Comparison of ENCODE assay signal across 8 cellular contexts in genomic region chr6:52263709-52264320, GRCh38. TPM values are rescaled to one million over a fixed set of nuclear protein-coding genes. Genes with fewer than 3 reads are reported as not detected.
DNase-seq lines count a peak whose midpoint lies in the region; ATAC-seq and TF ChIP-seq lines count a peak whose summit lies in the region.

No MANE protein-coding gene starts in this region.

- H3K36me3 ChIP-seq in upper lobe of right lung: peaks cover 52% of the 10 kb centered on the region

- DNase-seq in COLO668 (lab: John Stamatoyannopoulos, UW; ENCODE audit: unreplicated experiment) (peak; percentile 35), RKO (ENCODE audit: low spot score) (peak; percentile 70), foreskin fibroblast (peak; percentile 71 to 92), pons (ENCODE audit: low spot score) (peak; percentile 69), upper lobe of right lung (peak; percentile 71)
- peak; percentile 42 to 51 for DNase-seq in activated T-helper 1 cell treated with anti-CD3 and anti-CD28 coated beads, Interleukin-2, amount 50 U/mL, for 16 hours (ENCODE audit: low read depth in 1 of 2, low spot score in 1 of 2)

- H3K27ac ChIP-seq in upper lobe of right lung: no peak overlapping the region

- no peaks in the 10 kb centered on the region for H3K4me1 ChIP-seq in upper lobe of right lung

- no peaks in the 10 kb centered on the region for H3K9me3 ChIP-seq in upper lobe of right lung

- TF ChIP-seq CTCF in foreskin fibroblast (IDR thresholded peaks at IDR 0.05; ENCODE audit: low read depth, low read length): peak; percentile 99
- TF ChIP-seq CTCF in upper lobe of right lung (IDR thresholded peaks at IDR 0.05): peak; percentile 97

- intact Hi-C loops in upper lobe of right lung (cut with DNase I): no loop called here

- peak; percentile 79 for ATAC-seq in GM19351 (IDR thresholded peaks at IDR 0.05; ENCODE audit: unreplicated experiment)
- peak; percentile 75 for ATAC-seq in HG03565 (IDR thresholded peaks at IDR 0.05; ENCODE audit: unreplicated experiment)
- peak; percentile 88 for ATAC-seq in upper lobe of right lung

- H3K27me3 ChIP-seq in upper lobe of right lung: no peaks in the 10 kb centered on the region

- no peak overlapping the region for H3K4me3 ChIP-seq in foreskin fibroblast (ENCODE audit: low read depth in 1 of 2, low read length in 2 of 2)
- H3K4me3 ChIP-seq in upper lobe of right lung: no peak overlapping the region

RNA-seq across cellular contexts. Expression of gene IL17F, which starts 19.5 kb away (rescaled TPM):
- total RNA-seq in upper lobe of right lung: not detected

RNA-seq across cellular contexts. Expression of gene MCM3, which starts 20.7 kb away (rescaled TPM):
- 26.3 TPM for total RNA-seq in upper lobe of right lung
